In genomic region chr15:97992831-97993230, GRCh38 we compare ENCODE assay signal across 26 cellular contexts.
"Had no signal": no experiment of that assay in that cellular context is flagged by ENCODE, and none has a peak within 500 bp of the region (broad histone marks: within the 10 kb centered on the region; RNA-seq: fewer than 3 reads in every experiment).

No MANE protein-coding gene starts in this region.

- H3K27me3 Mint-ChIP-seq: activated CD4-positive, alpha-beta T cell treated with anti-CD3 and anti-CD28 coated beads, Interleukin-2, amount 10 ng/mL, durations not matched to agents 7 days and 5 days; activated CD8-positive, alpha-beta T cell treated with anti-CD3 and anti-CD28 coated beads for 36 hours had no signal

- DNase-seq: activated CD4-positive, alpha-beta T cell treated with anti-CD3 and anti-CD28 coated beads, Interleukin-2, amount 10 ng/mL, durations not matched to agents 7 days and 5 days; activated CD8-positive, alpha-beta T cell treated with anti-CD3 and anti-CD28 coated beads for 36 hours; central memory CD4-positive, alpha-beta T cell; effector memory CD4-positive, alpha-beta T cell; left ventricle myocardium superior; mammary epithelial cell; midbrain; stimulated activated CD4-positive, alpha-beta T cell treated with anti-CD3 and anti-CD28 coated beads, Interleukin-2, amount 100 ng/mL, for 48 hours; stimulated activated CD8-positive, alpha-beta memory T cell treated with anti-CD3 and anti-CD28 coated beads, Interleukin-4, amount 100 ng/mL, for 48 hours; stimulated activated naive B cell treated with anti-CD40 and anti-IgM and Interleukin-4, amounts not matched to agents 10 μg/mL and 1 μg/mL and 100 μg/mL, for 72 hours; testis had no signal

- H3K4me3 Mint-ChIP-seq: activated CD4-positive, alpha-beta T cell treated with anti-CD3 and anti-CD28 coated beads, Interleukin-2, amount 10 ng/mL, durations not matched to agents 7 days and 5 days; activated CD8-positive, alpha-beta T cell treated with anti-CD3 and anti-CD28 coated beads for 36 hours; activated T-helper 1 cell treated with anti-CD3 and anti-CD28 coated beads, Interleukin-12 subunit alpha, Interleukin-12 subunit beta, Interleukin-2, Interleukin-4 antibody, amounts not matched to agents 30 ng/mL and 10 ng/mL and 1 ng/mL, durations not matched to agents 14 hours and 24 hours and 36 hours; natural killer cell treated with Interleukin-12 subunit alpha and Interleukin-12 subunit beta and Interleukin-15 and Interleukin-18, amount 100 ng/mL, for 72 hours; stimulated activated naive B cell treated with anti-CD40 and anti-IgM and Interleukin-4, amounts not matched to agents 10 μg/mL and 1 μg/mL and 100 μg/mL, for 72 hours; type B pancreatic cell had no signal

- H3K36me3 Mint-ChIP-seq: natural killer cell treated with Interleukin-12 subunit alpha and Interleukin-12 subunit beta and Interleukin-15 and Interleukin-18, amount 100 ng/mL, for 72 hours; type B pancreatic cell had no signal

- H3K27me3 ChIP-seq: adrenal gland, ascending aorta, esophagus muscularis mucosa, gastroesophageal sphincter, right atrium auricular region, testis had no signal

- H3K36me3 ChIP-seq: adrenal gland, ascending aorta, esophagus muscularis mucosa, gastroesophageal sphincter, right atrium auricular region had no signal

- H3K4me3 ChIP-seq: adrenal gland, ascending aorta, esophagus muscularis mucosa, gastroesophageal sphincter, right atrium auricular region, skin epidermis, testis had no signal

- H3K27ac Mint-ChIP-seq: activated CD4-positive, alpha-beta T cell treated with anti-CD3 and anti-CD28 coated beads, Interleukin-2, amount 10 ng/mL, durations not matched to agents 7 days and 5 days; activated CD8-positive, alpha-beta T cell treated with anti-CD3 and anti-CD28 coated beads for 36 hours; activated naive CD4-positive, alpha-beta T cell treated with anti-CD3 and anti-CD28 coated beads, Interleukin-2, amount 50 U/mL, for 72 hours; activated T-helper 1 cell treated with anti-CD3 and anti-CD28 coated beads, Interleukin-12 subunit alpha, Interleukin-12 subunit beta, Interleukin-2, Interleukin-4 antibody, amounts not matched to agents 30 ng/mL and 10 ng/mL and 1 ng/mL, durations not matched to agents 14 hours and 24 hours and 36 hours; natural killer cell treated with Interleukin-12 subunit alpha and Interleukin-12 subunit beta and Interleukin-15 and Interleukin-18, amount 100 ng/mL, for 72 hours; progenitor cell of endocrine pancreas; stimulated activated naive B cell treated with anti-CD40 and anti-IgM and Interleukin-4, amounts not matched to agents 10 μg/mL and 1 μg/mL and 100 μg/mL, for 72 hours; type B pancreatic cell had no signal

- FAIRE-seq: colon, islet of Langerhans had no signal

- H3K27ac ChIP-seq: ascending aorta, esophagus muscularis mucosa, gastroesophageal sphincter, skin epidermis, testis, VCaP had no signal

- H3K9me3 Mint-ChIP-seq: natural killer cell treated with Interleukin-12 subunit alpha and Interleukin-12 subunit beta and Interleukin-15 and Interleukin-18, amount 100 ng/mL, for 72 hours; type B pancreatic cell had no signal

- H3K9me3 ChIP-seq: adrenal gland, ascending aorta, esophagus muscularis mucosa, gastroesophageal sphincter, right atrium auricular region, testis had no signal

- H3K4me1 ChIP-seq: ascending aorta, gastroesophageal sphincter, testis had no signal

- ATAC-seq: activated CD4-positive, CD25-positive, alpha-beta regulatory T cell treated with anti-CD3 and anti-CD28 coated beads, Interleukin-2, amount 50 U/mL, for 24 hours; activated CD8-positive, alpha-beta T cell treated with anti-CD3 and anti-CD28 coated beads for 36 hours; activated naive CD4-positive, alpha-beta T cell treated with anti-CD3 and anti-CD28 coated beads, Interleukin-2, amount 50 U/mL, for 72 hours; gastroesophageal sphincter; natural killer cell treated with Interleukin-12 subunit alpha and Interleukin-12 subunit beta and Interleukin-15 and Interleukin-18, amount 100 ng/mL, for 72 hours; stimulated activated naive B cell treated with anti-CD40 and anti-IgM and Interleukin-4, amounts not matched to agents 10 μg/mL and 1 μg/mL and 100 μg/mL, for 72 hours had no signal
